Comparison of ENCODE assay signal across 18 cellular contexts in the genomic region with DNA sequence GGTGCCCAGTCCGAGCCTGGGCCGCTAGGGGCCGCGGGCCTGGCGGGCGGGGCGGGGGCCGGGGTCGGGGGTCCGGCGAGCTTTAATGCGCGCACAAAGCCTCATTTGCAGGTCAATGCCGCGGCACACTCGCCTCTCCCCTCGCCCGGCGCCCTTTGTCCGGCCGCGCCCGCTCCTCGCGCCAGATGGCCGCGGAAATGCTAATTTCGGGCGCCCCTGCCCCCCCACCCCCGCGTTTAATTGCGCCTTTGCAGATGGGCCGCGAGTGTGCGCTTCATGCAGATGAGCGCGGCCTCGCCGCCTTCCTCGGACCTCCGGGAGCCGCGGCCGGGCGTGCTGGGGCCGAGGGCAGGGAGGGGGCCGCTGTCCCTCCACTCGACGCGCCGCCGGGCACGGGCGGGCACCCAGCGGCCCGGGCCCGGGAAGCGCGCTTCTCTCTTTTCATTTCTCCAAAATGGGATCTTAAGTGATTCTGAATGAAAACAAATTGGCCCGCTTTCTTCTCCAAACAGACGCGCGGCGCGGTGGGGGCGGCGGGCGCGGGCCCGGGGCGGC. TPM values are rescaled to one million over a fixed set of nuclear protein-coding genes. Genes with fewer than 3 reads are reported as not detected.
A peak's percentile ranks its signal among the peaks of the same experiment; 100 is the strongest.
DNase-seq lines count a peak whose midpoint lies in the region; ATAC-seq, FAIRE-seq and TF ChIP-seq lines count a peak whose summit lies in the region.
"Had no signal": no experiment of that assay in that cellular context is flagged by ENCODE, and none has a peak within 500 bp of the region (broad histone marks: within the 10 kb centered on the region; RNA-seq: fewer than 3 reads in every experiment).

No MANE protein-coding gene starts in this region.

- peaks cover 3% of the 10 kb centered on the region for H3K9me3 Mint-ChIP-seq in WTC11
- H3K9me3 Mint-ChIP-seq in activated naive CD8-positive, alpha-beta T cell treated with anti-CD3 and anti-CD28 coated beads, Interleukin-2, amount 50 U/mL, for 24 hours = no peaks in the 10 kb centered on the region
- H3K9me3 Mint-ChIP-seq: activated CD4-positive, alpha-beta memory T cell treated with anti-CD3 and anti-CD28 coated beads for 36 hours; central memory CD8-positive, alpha-beta T cell; stimulated activated effector memory CD8-positive, alpha-beta T cell treated with anti-CD3 and anti-CD28 coated beads, Interleukin-12 subunit alpha, Interleukin-12 subunit beta, amount 100 ng/mL, for 72 hours had no signal

- peaks cover 19% of the 10 kb centered on the region for H3K4me1 ChIP-seq in iPS-18a (ENCODE audit: control insufficient read depth, low read depth, low read length)
- H3K4me1 ChIP-seq in sigmoid colon = peaks cover 0 to 16% (median 9%) of the 10 kb centered on the region in 4 donors

- H3K27ac ChIP-seq in iPS-18a (ENCODE audit: low read length) (no peak overlapping the region), sigmoid colon (no peak overlapping the region)

- no peak for TF ChIP-seq EP300 in sigmoid colon (IDR thresholded peaks at IDR 0.05)

- 0 out of 2 replicates have a peak, but pooled peaks cover 2% of the 10 kb centered on the region for H3K36me3 Mint-ChIP-seq in WTC11
- H3K36me3 Mint-ChIP-seq in activated naive CD8-positive, alpha-beta T cell treated with anti-CD3 and anti-CD28 coated beads, Interleukin-2, amount 50 U/mL, for 24 hours (ENCODE audit: low read depth) = no peaks in the 10 kb centered on the region
- H3K36me3 Mint-ChIP-seq: activated CD4-positive, alpha-beta memory T cell treated with anti-CD3 and anti-CD28 coated beads for 36 hours; stimulated activated effector memory CD8-positive, alpha-beta T cell treated with anti-CD3 and anti-CD28 coated beads, Interleukin-12 subunit alpha, Interleukin-12 subunit beta, amount 100 ng/mL, for 72 hours had no signal

- H3K27me3 ChIP-seq in iPS-18a (ENCODE audit: control insufficient read depth, insufficient read depth, low read length) (peaks cover 68% of the 10 kb centered on the region), sigmoid colon (peaks cover 12 to 42% (median 14%) of the 10 kb centered on the region in 3 donors), MG63 (no peaks in the 10 kb centered on the region)

- no peaks in the 10 kb centered on the region for H3K9me3 ChIP-seq in iPS-18a (ENCODE audit: control insufficient read depth, low read depth, low read length)
- no peaks in the 10 kb centered on the region for H3K9me3 ChIP-seq in sigmoid colon
- no peaks in the 10 kb centered on the region for H3K9me3 ChIP-seq in MG63
- H3K9me3 ChIP-seq: mucosa of descending colon had no signal

- no peaks in the 10 kb centered on the region for H3K36me3 ChIP-seq in iPS-18a (ENCODE audit: control insufficient read depth, low read depth, low read length)
- no peaks in the 10 kb centered on the region for H3K36me3 ChIP-seq in sigmoid colon
- no peaks in the 10 kb centered on the region for H3K36me3 ChIP-seq in MG63

- TF ChIP-seq POLR2A in sigmoid colon (IDR thresholded peaks at IDR 0.05) = no peak

- TF ChIP-seq CTCF in WTC11 (IDR thresholded peaks at IDR 0.05) (no peak), sigmoid colon (IDR thresholded peaks at IDR 0.05) (no peak)

- peak; percentile 53 for ATAC-seq in WTC11
- ATAC-seq in activated naive CD8-positive, alpha-beta T cell treated with anti-CD3 and anti-CD28 coated beads, Interleukin-2, amount 50 U/mL, for 24 hours = no peak
- ATAC-seq: stimulated activated effector memory CD8-positive, alpha-beta T cell treated with anti-CD3 and anti-CD28 coated beads, Interleukin-12 subunit alpha, Interleukin-12 subunit beta, amount 100 ng/mL, for 72 hours had no signal

- H3K4me3 ChIP-seq in iPS-18a (ENCODE audit: low read length) (peak overlapping the region; percentile 21), sigmoid colon (peak overlapping the region in 3 of 4 donors; percentile 21 to 43 (median 40)), MG63 (no peak overlapping the region)
- H3K4me3 ChIP-seq: mucosa of descending colon had no signal

- 3 to 5% methylated on average over 71 of the region's 71 CpGs for WGBS in sigmoid colon, 2 donors

- H3K4me1 Mint-ChIP-seq in WTC11 = peaks cover 27% of the 10 kb centered on the region
- peaks cover 13% of the 10 kb centered on the region for H3K4me1 Mint-ChIP-seq in activated naive CD8-positive, alpha-beta T cell treated with anti-CD3 and anti-CD28 coated beads, Interleukin-2, amount 50 U/mL, for 24 hours
- H3K4me1 Mint-ChIP-seq: central memory CD8-positive, alpha-beta T cell; stimulated activated effector memory CD8-positive, alpha-beta T cell treated with anti-CD3 and anti-CD28 coated beads, Interleukin-12 subunit alpha, Interleukin-12 subunit beta, amount 100 ng/mL, for 72 hours had no signal

- no peak overlapping the region for H3K9ac ChIP-seq in iPS-18a (ENCODE audit: low read length)

- intact Hi-C loops in sigmoid colon (cut with DNase I) = no loop called here

- no peak for FAIRE-seq in HTR-8/SVneo (lab: Jason Lieb, UNC)
- FAIRE-seq: small intestine, TTC549 had no signal

- no peak overlapping the region for H3K27ac Mint-ChIP-seq in WTC11
- no peak overlapping the region for H3K27ac Mint-ChIP-seq in activated naive CD8-positive, alpha-beta T cell treated with anti-CD3 and anti-CD28 coated beads, Interleukin-2, amount 50 U/mL, for 24 hours
- H3K27ac Mint-ChIP-seq: activated CD4-positive, alpha-beta memory T cell treated with anti-CD3 and anti-CD28 coated beads for 36 hours; activated naive CD8-positive, alpha-beta T cell; stimulated activated effector memory CD8-positive, alpha-beta T cell treated with anti-CD3 and anti-CD28 coated beads, Interleukin-12 subunit alpha, Interleukin-12 subunit beta, amount 100 ng/mL, for 72 hours had no signal

- CTCF ChIA-PET in WTC11 (lab: Charles Lee) = interaction anchor here (0.6 to 1.2 kb wide), 4 partner anchors 25 to 170 kb away, joined by 3 to 5 read pairs (median 4); no protein-coding TSS in a partner anchor

- POLR2A ChIA-PET in WTC11 (lab: Charles Lee) = interaction anchor here (0.6 to 1.0 kb wide), 2 partner anchors 9 to 495 kb away, joined by 3 read pairs; no protein-coding TSS in a partner anchor

- DNase-seq in GM03348 (ENCODE audit: low spot score) (peak; percentile 37), WTC11 (ENCODE audit: low spot score) (peak; percentile 77), sigmoid colon (no peak), HTR-8/SVneo (ENCODE audit: insufficient read length, low spot score) (no peak), NCI-H1417 (lab: John Stamatoyannopoulos, UW) (no peak), MG63 (no peak)
- no peak for DNase-seq in activated naive CD8-positive, alpha-beta T cell treated with anti-CD3 and anti-CD28 coated beads, Interleukin-2, amount 50 U/mL, for 24 hours
- DNase-seq: activated CD4-positive, alpha-beta memory T cell treated with anti-CD3 and anti-CD28 coated beads for 36 hours; activated T-cell treated with anti-CD3 and anti-CD28 coated beads, Interleukin-2, amount 50 U/mL, for 48 hours; foreskin melanocyte; mucosa of descending colon; NCI-H2029 treated with DMSO at 0.1 percent for 48 hours; small intestine had no signal

- H3K4me3 Mint-ChIP-seq in WTC11 = no peak overlapping the region
- no peak overlapping the region for H3K4me3 Mint-ChIP-seq in activated naive CD8-positive, alpha-beta T cell treated with anti-CD3 and anti-CD28 coated beads, Interleukin-2, amount 50 U/mL, for 24 hours
- H3K4me3 Mint-ChIP-seq: activated CD4-positive, alpha-beta memory T cell treated with anti-CD3 and anti-CD28 coated beads for 36 hours; activated naive CD8-positive, alpha-beta T cell; central memory CD8-positive, alpha-beta T cell; stimulated activated effector memory CD8-positive, alpha-beta T cell treated with anti-CD3 and anti-CD28 coated beads, Interleukin-12 subunit alpha, Interleukin-12 subunit beta, amount 100 ng/mL, for 72 hours had no signal

- peaks cover 73% of the 10 kb centered on the region for H3K27me3 Mint-ChIP-seq in WTC11 (ENCODE audit: low read depth)
- peaks cover 41% of the 10 kb centered on the region for H3K27me3 Mint-ChIP-seq in activated naive CD8-positive, alpha-beta T cell treated with anti-CD3 and anti-CD28 coated beads, Interleukin-2, amount 50 U/mL, for 24 hours

TF ChIP-seq in WTC11, 78 proteins besides CTCF, POLR2A, EP300 and RAD21:
- no peak for TF ChIP-seq FOXP1 (CRISPR knock-in tag; IDR thresholded peaks at IDR 0.05; ENCODE audit: borderline replicate concordance)
- TF ChIP-seq, protein P1, sequence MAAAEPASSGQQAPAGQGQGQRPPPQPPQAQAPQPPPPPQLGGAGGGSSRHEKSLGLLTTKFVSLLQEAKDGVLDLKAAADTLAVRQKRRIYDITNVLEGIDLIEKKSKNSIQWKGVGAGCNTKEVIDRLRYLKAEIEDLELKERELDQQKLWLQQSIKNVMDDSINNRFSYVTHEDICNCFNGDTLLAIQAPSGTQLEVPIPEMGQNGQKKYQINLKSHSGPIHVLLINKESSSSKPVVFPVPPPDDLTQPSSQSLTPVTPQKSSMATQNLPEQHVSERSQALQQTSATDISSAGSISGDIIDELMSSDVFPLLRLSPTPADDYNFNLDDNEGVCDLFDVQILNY (CRISPR knock-in tag; IDR thresholded peaks at IDR 0.05) = peak; percentile 62; the same call in 1 of the 2 replicates
- TF ChIP-seq SP1 (CRISPR knock-in tag; conservative IDR thresholded peaks at IDR 0.05) = 0 out of 2 replicates have a peak, but pooled peaks have one; percentile 20
- TF ChIP-seq ZNF138 (CRISPR knock-in tag; conservative IDR thresholded peaks at IDR 0.05) = peak; percentile 32; the same call in 1 of the 2 replicates

RNA-seq across cellular contexts. Expression of gene CDKN1C, which starts 23.1 kb away (rescaled TPM):
- total RNA-seq in WTC11 (2021) (25.0 to 35.0 TPM (median 32.4 TPM) in 3 replicates), sigmoid colon (10 to 100 TPM; 37.2 to 54.3 (median 47.4) TPM)
- 10 to 100 TPM in 1 of 3 donors, 1 to 10 TPM in 2; 5.3 to 14.4 (median 7.9) TPM for polyA plus RNA-seq in sigmoid colon
- 0.56 TPM in 1 of 2 replicates, not detected in the other for total RNA-seq in MG63 (2014; rRNA removed; shearing (Covaris generic); ENCODE audit: low replicate concordance)

Comparison
In these comparisons a context has a peak if more than half of its experiments do, and no peak if none do; other contexts are left out.
1. DNase-seq: peak in GM03348 (single experiment) and WTC11 (single experiment); none in sigmoid colon (single experiment), HTR-8/SVneo (single experiment), NCI-H1417 (0 of 3), MG63 (single experiment) and activated naive CD8-positive, alpha-beta T cell treated with anti-CD3 and anti-CD28 coated beads, Interleukin-2, amount 50 U/mL, for 24 hours (single experiment).
2. RNA of gene CDKN1C, which starts 23.1 kb away (total RNA-seq): 37.2 to 54.3 TPM in sigmoid colon and 25.0 to 35.0 TPM in WTC11; 0.56 TPM in MG63; every median in the first group is over 10 times any median in the second.